In the genomic region with DNA sequence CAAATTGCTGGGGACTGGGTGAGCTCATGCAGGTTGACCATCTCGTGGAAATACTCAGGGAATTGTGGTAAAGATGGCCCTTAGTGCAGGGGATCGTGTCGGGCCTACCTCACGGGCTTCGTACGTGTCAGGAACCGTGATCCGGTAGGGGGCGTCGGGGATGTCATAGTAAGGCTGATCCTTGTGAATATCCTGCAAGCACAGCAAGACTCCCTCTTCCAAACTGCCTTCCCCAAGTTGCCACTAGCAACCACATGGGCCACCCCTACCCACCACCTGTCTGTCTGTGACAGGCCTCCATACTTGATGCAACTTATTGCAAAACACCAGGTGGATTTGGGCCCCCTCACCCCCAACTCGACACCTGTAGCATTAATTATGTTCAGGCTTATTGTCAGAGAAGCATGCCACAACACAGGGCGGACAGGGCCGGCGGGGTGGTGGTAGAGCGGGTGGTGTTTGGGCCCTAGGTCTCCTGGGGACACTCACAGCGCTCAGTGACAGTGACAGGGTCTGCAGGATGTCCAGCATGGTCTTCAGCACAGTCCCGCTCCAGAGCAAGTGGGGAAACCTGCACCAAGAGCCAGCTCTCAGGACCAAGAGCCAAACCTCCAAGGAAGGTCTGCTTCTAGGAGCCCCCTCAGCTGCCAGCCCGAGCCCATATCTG, we compare ENCODE assay signal across 1 cellular context.
TF ChIP-seq lines count a peak whose summit lies in the region.

No MANE protein-coding gene starts in this region.

TF ChIP-seq in K562, 482 proteins besides CTCF, POLR2A, EP300 and RAD21 (continued from another document and continues in another):
- TF ChIP-seq, protein P1, sequence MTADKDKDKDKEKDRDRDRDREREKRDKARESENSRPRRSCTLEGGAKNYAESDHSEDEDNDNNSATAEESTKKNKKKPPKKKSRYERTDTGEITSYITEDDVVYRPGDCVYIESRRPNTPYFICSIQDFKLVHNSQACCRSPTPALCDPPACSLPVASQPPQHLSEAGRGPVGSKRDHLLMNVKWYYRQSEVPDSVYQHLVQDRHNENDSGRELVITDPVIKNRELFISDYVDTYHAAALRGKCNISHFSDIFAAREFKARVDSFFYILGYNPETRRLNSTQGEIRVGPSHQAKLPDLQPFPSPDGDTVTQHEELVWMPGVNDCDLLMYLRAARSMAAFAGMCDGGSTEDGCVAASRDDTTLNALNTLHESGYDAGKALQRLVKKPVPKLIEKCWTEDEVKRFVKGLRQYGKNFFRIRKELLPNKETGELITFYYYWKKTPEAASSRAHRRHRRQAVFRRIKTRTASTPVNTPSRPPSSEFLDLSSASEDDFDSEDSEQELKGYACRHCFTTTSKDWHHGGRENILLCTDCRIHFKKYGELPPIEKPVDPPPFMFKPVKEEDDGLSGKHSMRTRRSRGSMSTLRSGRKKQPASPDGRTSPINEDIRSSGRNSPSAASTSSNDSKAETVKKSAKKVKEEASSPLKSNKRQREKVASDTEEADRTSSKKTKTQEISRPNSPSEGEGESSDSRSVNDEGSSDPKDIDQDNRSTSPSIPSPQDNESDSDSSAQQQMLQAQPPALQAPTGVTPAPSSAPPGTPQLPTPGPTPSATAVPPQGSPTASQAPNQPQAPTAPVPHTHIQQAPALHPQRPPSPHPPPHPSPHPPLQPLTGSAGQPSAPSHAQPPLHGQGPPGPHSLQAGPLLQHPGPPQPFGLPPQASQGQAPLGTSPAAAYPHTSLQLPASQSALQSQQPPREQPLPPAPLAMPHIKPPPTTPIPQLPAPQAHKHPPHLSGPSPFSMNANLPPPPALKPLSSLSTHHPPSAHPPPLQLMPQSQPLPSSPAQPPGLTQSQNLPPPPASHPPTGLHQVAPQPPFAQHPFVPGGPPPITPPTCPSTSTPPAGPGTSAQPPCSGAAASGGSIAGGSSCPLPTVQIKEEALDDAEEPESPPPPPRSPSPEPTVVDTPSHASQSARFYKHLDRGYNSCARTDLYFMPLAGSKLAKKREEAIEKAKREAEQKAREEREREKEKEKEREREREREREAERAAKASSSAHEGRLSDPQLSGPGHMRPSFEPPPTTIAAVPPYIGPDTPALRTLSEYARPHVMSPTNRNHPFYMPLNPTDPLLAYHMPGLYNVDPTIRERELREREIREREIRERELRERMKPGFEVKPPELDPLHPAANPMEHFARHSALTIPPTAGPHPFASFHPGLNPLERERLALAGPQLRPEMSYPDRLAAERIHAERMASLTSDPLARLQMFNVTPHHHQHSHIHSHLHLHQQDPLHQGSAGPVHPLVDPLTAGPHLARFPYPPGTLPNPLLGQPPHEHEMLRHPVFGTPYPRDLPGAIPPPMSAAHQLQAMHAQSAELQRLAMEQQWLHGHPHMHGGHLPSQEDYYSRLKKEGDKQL (CRISPR knock-in tag; IDR thresholded peaks at IDR 0.05; ENCODE audit: borderline replicate concordance) = peak; percentile 25; the same call in 1 of the 2 replicates
- TF ChIP-seq NR3C1 (CRISPR knock-in tag; IDR thresholded peaks at IDR 0.05) (no peak), ZNF316 (IDR thresholded peaks at IDR 0.05) (no peak), NFE2L1 (tag; IDR thresholded peaks at IDR 0.05; ENCODE audit: borderline replicate concordance, low read depth) (no peak), GTF2F1 (IDR thresholded peaks at IDR 0.05; ENCODE audit: low read depth, low read length) (no peak), TRIM24 (IDR thresholded peaks at IDR 0.05) (no peak), ELF2 (CRISPR knock-in tag; IDR thresholded peaks at IDR 0.05) (no peak), ZNF354B (CRISPR knock-in tag; IDR thresholded peaks at IDR 0.05) (no peak), GABPA (tag; conservative IDR thresholded peaks at IDR 0.05; ENCODE audit: low read depth) (no peak), ZEB2 (IDR thresholded peaks at IDR 0.05) (no peak), BMI1 (IDR thresholded peaks at IDR 0.05; ENCODE audit: low read length) (no peak), ZNF76 (CRISPR knock-in tag; IDR thresholded peaks at IDR 0.05; ENCODE audit: borderline replicate concordance) (peak; percentile 46; the same call in 1 of the 2 replicates), PTRF (tag; IDR thresholded peaks at IDR 0.05) (no peak), SAP30 (IDR thresholded peaks at IDR 0.05; ENCODE audit: borderline replicate concordance, insufficient read depth, low read depth, low read length, poor library complexity, severe bottlenecking) (peak; percentile 13), BACH1 (tag; IDR thresholded peaks at IDR 0.05) (no peak), NRF1 (conservative IDR thresholded peaks at IDR 0.05 in 1 of 2, IDR thresholded peaks at IDR 0.05 in 1 of 2) (no peak), MYBL2 (IDR thresholded peaks at IDR 0.05; ENCODE audit: low read depth) (no peak), MYBL2 (CRISPR knock-in tag; IDR thresholded peaks at IDR 0.05; ENCODE audit: borderline replicate concordance) (no peak), NFIX (CRISPR knock-in tag; IDR thresholded peaks at IDR 0.05; ENCODE audit: low read depth) (no peak), HDAC6 (IDR thresholded peaks at IDR 0.05; ENCODE audit: low read depth, low read length) (no peak), ZFP1 (CRISPR knock-in tag; IDR thresholded peaks at IDR 0.05) (0 out of 2 replicates have a peak, but pooled peaks have one; percentile 45), RBM25 (IDR thresholded peaks at IDR 0.05; ENCODE audit: low read depth, low read length, severe bottlenecking) (no peak), ZNF174 (CRISPR knock-in tag; IDR thresholded peaks at IDR 0.05) (no peak), TEAD4 (IDR thresholded peaks at IDR 0.05; ENCODE audit: low read length) (no peak), TEAD4 (CRISPR knock-in tag; IDR thresholded peaks at IDR 0.05; ENCODE audit: borderline replicate concordance) (no peak), SMAD4 (CRISPR knock-in tag; conservative IDR thresholded peaks at IDR 0.05) (0 out of 2 replicates have a peak, but pooled peaks have one; percentile 20), ZNF589 (CRISPR knock-in tag; IDR thresholded peaks at IDR 0.05; ENCODE audit: low read depth) (no peak), RUNX1 (IDR thresholded peaks at IDR 0.05; ENCODE audit: low read depth) (0 out of 2 replicates have a peak, but pooled peaks have one; percentile 48), ZNF766 (CRISPR knock-in tag; conservative IDR thresholded peaks at IDR 0.05) (no peak)
- TF ChIP-seq, protein P2, sequence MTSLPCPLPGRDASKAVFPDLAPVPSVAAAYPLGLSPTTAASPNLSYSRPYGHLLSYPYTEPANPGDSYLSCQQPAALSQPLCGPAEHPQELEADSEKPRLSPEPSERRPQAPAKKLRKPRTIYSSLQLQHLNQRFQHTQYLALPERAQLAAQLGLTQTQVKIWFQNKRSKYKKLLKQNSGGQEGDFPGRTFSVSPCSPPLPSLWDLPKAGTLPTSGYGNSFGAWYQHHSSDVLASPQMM (CRISPR knock-in tag; IDR thresholded peaks at IDR 0.05) = no peak
- TF ChIP-seq, protein P3, sequence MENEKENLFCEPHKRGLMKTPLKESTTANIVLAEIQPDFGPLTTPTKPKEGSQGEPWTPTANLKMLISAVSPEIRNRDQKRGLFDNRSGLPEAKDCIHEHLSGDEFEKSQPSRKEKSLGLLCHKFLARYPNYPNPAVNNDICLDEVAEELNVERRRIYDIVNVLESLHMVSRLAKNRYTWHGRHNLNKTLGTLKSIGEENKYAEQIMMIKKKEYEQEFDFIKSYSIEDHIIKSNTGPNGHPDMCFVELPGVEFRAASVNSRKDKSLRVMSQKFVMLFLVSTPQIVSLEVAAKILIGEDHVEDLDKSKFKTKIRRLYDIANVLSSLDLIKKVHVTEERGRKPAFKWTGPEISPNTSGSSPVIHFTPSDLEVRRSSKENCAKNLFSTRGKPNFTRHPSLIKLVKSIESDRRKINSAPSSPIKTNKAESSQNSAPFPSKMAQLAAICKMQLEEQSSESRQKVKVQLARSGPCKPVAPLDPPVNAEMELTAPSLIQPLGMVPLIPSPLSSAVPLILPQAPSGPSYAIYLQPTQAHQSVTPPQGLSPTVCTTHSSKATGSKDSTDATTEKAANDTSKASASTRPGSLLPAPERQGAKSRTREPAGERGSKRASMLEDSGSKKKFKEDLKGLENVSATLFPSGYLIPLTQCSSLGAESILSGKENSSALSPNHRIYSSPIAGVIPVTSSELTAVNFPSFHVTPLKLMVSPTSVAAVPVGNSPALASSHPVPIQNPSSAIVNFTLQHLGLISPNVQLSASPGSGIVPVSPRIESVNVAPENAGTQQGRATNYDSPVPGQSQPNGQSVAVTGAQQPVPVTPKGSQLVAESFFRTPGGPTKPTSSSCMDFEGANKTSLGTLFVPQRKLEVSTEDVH (IDR thresholded peaks at IDR 0.05; ENCODE audit: low read depth, partially characterized antibody) = no peak
- TF ChIP-seq, protein P4, sequence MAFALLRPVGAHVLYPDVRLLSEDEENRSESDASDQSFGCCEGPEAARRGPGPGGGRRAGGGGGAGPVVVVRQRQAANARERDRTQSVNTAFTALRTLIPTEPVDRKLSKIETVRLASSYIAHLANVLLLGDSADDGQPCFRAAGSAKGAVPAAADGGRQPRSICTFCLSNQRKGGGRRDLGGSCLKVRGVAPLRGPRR (CRISPR knock-in tag; IDR thresholded peaks at IDR 0.05) = peak; percentile 82; the same call in 1 of the 2 replicates
- TF ChIP-seq, protein P5, sequence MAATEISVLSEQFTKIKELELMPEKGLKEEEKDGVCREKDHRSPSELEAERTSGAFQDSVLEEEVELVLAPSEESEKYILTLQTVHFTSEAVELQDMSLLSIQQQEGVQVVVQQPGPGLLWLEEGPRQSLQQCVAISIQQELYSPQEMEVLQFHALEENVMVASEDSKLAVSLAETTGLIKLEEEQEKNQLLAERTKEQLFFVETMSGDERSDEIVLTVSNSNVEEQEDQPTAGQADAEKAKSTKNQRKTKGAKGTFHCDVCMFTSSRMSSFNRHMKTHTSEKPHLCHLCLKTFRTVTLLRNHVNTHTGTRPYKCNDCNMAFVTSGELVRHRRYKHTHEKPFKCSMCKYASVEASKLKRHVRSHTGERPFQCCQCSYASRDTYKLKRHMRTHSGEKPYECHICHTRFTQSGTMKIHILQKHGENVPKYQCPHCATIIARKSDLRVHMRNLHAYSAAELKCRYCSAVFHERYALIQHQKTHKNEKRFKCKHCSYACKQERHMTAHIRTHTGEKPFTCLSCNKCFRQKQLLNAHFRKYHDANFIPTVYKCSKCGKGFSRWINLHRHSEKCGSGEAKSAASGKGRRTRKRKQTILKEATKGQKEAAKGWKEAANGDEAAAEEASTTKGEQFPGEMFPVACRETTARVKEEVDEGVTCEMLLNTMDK (IDR thresholded peaks at IDR 0.05; ENCODE audit: borderline replicate concordance, insufficient read depth, low read depth, low read length, poor library complexity, severe bottlenecking) = peak; percentile 53
- TF ChIP-seq, protein P6, sequence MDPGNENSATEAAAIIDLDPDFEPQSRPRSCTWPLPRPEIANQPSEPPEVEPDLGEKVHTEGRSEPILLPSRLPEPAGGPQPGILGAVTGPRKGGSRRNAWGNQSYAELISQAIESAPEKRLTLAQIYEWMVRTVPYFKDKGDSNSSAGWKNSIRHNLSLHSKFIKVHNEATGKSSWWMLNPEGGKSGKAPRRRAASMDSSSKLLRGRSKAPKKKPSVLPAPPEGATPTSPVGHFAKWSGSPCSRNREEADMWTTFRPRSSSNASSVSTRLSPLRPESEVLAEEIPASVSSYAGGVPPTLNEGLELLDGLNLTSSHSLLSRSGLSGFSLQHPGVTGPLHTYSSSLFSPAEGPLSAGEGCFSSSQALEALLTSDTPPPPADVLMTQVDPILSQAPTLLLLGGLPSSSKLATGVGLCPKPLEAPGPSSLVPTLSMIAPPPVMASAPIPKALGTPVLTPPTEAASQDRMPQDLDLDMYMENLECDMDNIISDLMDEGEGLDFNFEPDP (CRISPR knock-in tag; IDR thresholded peaks at IDR 0.05) = 0 out of 2 replicates have a peak, but pooled peaks have one; percentile 37
- TF ChIP-seq, protein P7, sequence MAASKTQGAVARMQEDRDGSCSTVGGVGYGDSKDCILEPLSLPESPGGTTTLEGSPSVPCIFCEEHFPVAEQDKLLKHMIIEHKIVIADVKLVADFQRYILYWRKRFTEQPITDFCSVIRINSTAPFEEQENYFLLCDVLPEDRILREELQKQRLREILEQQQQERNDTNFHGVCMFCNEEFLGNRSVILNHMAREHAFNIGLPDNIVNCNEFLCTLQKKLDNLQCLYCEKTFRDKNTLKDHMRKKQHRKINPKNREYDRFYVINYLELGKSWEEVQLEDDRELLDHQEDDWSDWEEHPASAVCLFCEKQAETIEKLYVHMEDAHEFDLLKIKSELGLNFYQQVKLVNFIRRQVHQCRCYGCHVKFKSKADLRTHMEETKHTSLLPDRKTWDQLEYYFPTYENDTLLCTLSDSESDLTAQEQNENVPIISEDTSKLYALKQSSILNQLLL (CRISPR knock-in tag; IDR thresholded peaks at IDR 0.05; ENCODE audit: borderline replicate concordance) = 0 out of 2 replicates have a peak, but pooled peaks have one; percentile 7
- TF ChIP-seq, protein P8, sequence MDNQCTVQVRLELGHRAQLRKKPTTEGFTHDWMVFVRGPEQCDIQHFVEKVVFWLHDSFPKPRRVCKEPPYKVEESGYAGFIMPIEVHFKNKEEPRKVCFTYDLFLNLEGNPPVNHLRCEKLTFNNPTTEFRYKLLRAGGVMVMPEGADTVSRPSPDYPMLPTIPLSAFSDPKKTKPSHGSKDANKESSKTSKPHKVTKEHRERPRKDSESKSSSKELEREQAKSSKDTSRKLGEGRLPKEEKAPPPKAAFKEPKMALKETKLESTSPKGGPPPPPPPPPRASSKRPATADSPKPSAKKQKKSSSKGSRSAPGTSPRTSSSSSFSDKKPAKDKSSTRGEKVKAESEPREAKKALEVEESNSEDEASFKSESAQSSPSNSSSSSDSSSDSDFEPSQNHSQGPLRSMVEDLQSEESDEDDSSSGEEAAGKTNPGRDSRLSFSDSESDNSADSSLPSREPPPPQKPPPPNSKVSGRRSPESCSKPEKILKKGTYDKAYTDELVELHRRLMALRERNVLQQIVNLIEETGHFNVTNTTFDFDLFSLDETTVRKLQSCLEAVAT (IDR thresholded peaks at IDR 0.05) = no peak
- TF ChIP-seq, protein P9, sequence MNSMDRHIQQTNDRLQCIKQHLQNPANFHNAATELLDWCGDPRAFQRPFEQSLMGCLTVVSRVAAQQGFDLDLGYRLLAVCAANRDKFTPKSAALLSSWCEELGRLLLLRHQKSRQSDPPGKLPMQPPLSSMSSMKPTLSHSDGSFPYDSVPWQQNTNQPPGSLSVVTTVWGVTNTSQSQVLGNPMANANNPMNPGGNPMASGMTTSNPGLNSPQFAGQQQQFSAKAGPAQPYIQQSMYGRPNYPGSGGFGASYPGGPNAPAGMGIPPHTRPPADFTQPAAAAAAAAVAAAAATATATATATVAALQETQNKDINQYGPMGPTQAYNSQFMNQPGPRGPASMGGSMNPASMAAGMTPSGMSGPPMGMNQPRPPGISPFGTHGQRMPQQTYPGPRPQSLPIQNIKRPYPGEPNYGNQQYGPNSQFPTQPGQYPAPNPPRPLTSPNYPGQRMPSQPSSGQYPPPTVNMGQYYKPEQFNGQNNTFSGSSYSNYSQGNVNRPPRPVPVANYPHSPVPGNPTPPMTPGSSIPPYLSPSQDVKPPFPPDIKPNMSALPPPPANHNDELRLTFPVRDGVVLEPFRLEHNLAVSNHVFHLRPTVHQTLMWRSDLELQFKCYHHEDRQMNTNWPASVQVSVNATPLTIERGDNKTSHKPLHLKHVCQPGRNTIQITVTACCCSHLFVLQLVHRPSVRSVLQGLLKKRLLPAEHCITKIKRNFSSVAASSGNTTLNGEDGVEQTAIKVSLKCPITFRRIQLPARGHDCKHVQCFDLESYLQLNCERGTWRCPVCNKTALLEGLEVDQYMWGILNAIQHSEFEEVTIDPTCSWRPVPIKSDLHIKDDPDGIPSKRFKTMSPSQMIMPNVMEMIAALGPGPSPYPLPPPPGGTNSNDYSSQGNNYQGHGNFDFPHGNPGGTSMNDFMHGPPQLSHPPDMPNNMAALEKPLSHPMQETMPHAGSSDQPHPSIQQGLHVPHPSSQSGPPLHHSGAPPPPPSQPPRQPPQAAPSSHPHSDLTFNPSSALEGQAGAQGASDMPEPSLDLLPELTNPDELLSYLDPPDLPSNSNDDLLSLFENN (IDR thresholded peaks at IDR 0.05; ENCODE audit: low read depth in 2 of 2, low read length in 2 of 2) = no peak
